In the genomic region with DNA sequence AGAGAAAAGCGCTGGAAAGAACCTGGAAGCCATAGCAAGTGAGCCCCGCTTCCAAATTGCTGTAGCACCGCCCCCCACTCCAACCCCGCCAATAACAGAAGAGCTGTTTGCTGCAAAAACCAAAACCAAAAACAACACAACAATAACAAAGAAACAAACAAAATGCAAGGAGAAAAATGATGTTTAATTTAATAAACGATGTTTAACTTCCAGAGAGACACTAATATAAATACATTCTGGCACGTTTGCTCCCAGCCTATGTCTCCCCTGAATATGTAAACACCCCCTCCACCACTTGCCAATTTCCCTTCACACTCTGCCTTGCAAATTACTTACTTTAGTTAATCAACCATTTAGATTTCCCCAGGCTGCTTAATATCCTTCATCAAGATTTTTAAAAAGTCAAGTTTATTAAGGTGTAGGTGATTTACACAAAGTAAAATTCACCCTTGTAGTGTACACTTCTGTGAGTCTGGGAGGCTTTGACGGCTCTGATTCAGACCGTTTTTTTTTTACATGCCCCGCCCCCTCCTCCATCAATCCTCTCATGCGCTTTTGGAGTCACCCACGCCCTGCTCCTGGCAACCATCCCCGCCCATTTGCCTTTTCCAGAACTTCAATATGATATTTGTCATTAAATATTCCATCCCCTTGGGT, we compare ENCODE assay signal across 8 cellular contexts. TPM values are rescaled to one million over a fixed set of nuclear protein-coding genes. Genes with fewer than 3 reads are reported as not detected.
A peak's percentile ranks its signal among the peaks of the same experiment; 100 is the strongest.
DNase-seq lines count a peak whose midpoint lies in the region; ATAC-seq, FAIRE-seq and TF ChIP-seq lines count a peak whose summit lies in the region.

No MANE protein-coding gene starts in this region.

- H3K36me3 ChIP-seq in H7 (replicated peaks; ENCODE audit: control insufficient read depth, insufficient read depth, low read length) (no peaks in the 10 kb centered on the region), OCI-LY3 (replicated peaks; ENCODE audit: low read depth, low read length) (no peaks in the 10 kb centered on the region), left ventricle myocardium inferior (no peaks in the 10 kb centered on the region)

- no peak for TF ChIP-seq POLR2A in GM12892 (IDR thresholded peaks at IDR 0.05; ENCODE audit: low read depth, low read length)

- H3K9ac ChIP-seq in OCI-LY3 (ENCODE audit: low read length) = peak overlapping the region; percentile 80

- no peak for TF ChIP-seq CTCF in OCI-LY3 (IDR thresholded peaks at IDR 0.05; ENCODE audit: low read depth, low read length)
- no peak for TF ChIP-seq CTCF in astrocyte of the cerebellum (IDR thresholded peaks at IDR 0.05; ENCODE audit: low read depth, low read length, missing control alignments)
- TF ChIP-seq CTCF in left ventricle myocardium inferior (IDR thresholded peaks at IDR 0.05; ENCODE audit: borderline replicate concordance) = no peak

- intact Hi-C loops in left ventricle myocardium inferior (cut with micrococcal nuclease) = loop anchor here (10.0 kb wide), 1 partner anchor 95 kb away; no protein-coding TSS in a partner anchor

- H3K4me1 ChIP-seq in OCI-LY3 (ENCODE audit: low read length) (peaks cover 11% of the 10 kb centered on the region), left ventricle myocardium inferior (peaks cover 17% of the 10 kb centered on the region)

- H3K27ac ChIP-seq in OCI-LY3 (ENCODE audit: low read length) (no peak overlapping the region), left ventricle myocardium inferior (replicated peaks) (peak overlapping the region; percentile 85)

- H4K20me1 ChIP-seq in OCI-LY3 (ENCODE audit: insufficient read depth, low read length) = no peaks in the 10 kb centered on the region

- no peaks in the 10 kb centered on the region for H3K9me3 ChIP-seq in OCI-LY3 (ENCODE audit: insufficient read depth, low read length)
- no peaks in the 10 kb centered on the region for H3K9me3 ChIP-seq in left ventricle myocardium inferior (replicated peaks)

- peak; percentile 67 for DNase-seq in AG20443 (ENCODE audit: low spot score)
- peak; percentile 60 for DNase-seq in H7
- no peak for DNase-seq in astrocyte of the cerebellum (ENCODE audit: low read depth)
- peak; percentile 50 for DNase-seq in left ventricle myocardium inferior
- DNase-seq in pons (ENCODE audit: low spot score) = peak; percentile 70
- DNase-seq in GM12892 (ENCODE audit: insufficient read length) = no peak

- peaks cover 2% of the 10 kb centered on the region; the same call in 1 of the 2 replicates for H3K27me3 ChIP-seq in H7 (ENCODE audit: control insufficient read depth, insufficient read depth, low read length)
- 0 out of 2 replicates have a peak, but pooled peaks cover 3% of the 10 kb centered on the region for H3K27me3 ChIP-seq in OCI-LY3 (ENCODE audit: low read depth, low read length)
- H3K27me3 ChIP-seq in left ventricle myocardium inferior (ENCODE audit: low read depth) = no peaks in the 10 kb centered on the region

- in situ Hi-C loops in astrocyte of the cerebellum (cut with HindIII; ENCODE audit: low sequenced_read_pairs) = no loop called here

- peak overlapping the region; percentile 64 for H3K4me3 ChIP-seq in H7 (ENCODE audit: insufficient read depth, low read depth, low read length)
- H3K4me3 ChIP-seq in OCI-LY3 (ENCODE audit: low read length) = peak overlapping the region; percentile 97
- peak overlapping the region; percentile 57 for H3K4me3 ChIP-seq in astrocyte of the cerebellum (ENCODE audit: low read depth, low read length)
- H3K4me3 ChIP-seq in left ventricle myocardium inferior = peak overlapping the region; percentile 72

- H3K79me2 ChIP-seq in OCI-LY3 (ENCODE audit: low read length) = no peaks in the 10 kb centered on the region

- no peak for FAIRE-seq in GM12892 (lab: Jason Lieb, UNC)

- no peak for ATAC-seq in HG02870 (IDR thresholded peaks at IDR 0.05; ENCODE audit: unreplicated experiment)

- H2AFZ ChIP-seq in OCI-LY3 (ENCODE audit: low read depth, low read length) = peak overlapping the region; percentile 95

- peak overlapping the region; percentile 56 for H3K4me2 ChIP-seq in OCI-LY3 (ENCODE audit: low read length)

RNA-seq across cellular contexts. Expression of a gene that starts 0.5 kb away (rescaled TPM):
- 25.6 and 26.3 TPM in 2 replicates for total RNA-seq in H7 (2014; rRNA removed; shearing (Covaris generic))
- total RNA-seq in left ventricle myocardium inferior = 56.6 TPM
- polyA plus RNA-seq in GM12892 (2012; ENCODE audit: missing spikeins) = 150 TPM

RNA-seq across cellular contexts. Expression of a gene that starts 19.4 kb away (rescaled TPM):
- 0.62 TPM in 1 of 2 replicates, not detected in the other for total RNA-seq in H7 (2014; rRNA removed; shearing (Covaris generic))
- 130 TPM for total RNA-seq in left ventricle myocardium inferior
- 3.1 TPM for polyA plus RNA-seq in GM12892 (2012; ENCODE audit: missing spikeins)

RNA-seq across cellular contexts. Expression of a gene that starts 44.2 kb away (rescaled TPM):
- total RNA-seq in H7 (2014; rRNA removed; shearing (Covaris generic)) = 2.3 and 3.0 TPM in 2 replicates
- not detected for total RNA-seq in left ventricle myocardium inferior
- 0.28 TPM for polyA plus RNA-seq in GM12892 (2012; ENCODE audit: missing spikeins)

RNA-seq across cellular contexts. Expression of a gene that starts 48.8 kb away (rescaled TPM):
- 14.3 and 16.4 TPM in 2 replicates for total RNA-seq in H7 (2014; rRNA removed; shearing (Covaris generic))
- total RNA-seq in left ventricle myocardium inferior = 8.9 TPM
- 25.2 TPM for polyA plus RNA-seq in GM12892 (2012; ENCODE audit: missing spikeins)

RNA-seq across cellular contexts. Expression of a gene that starts 48.9 kb away (rescaled TPM):
- total RNA-seq in H7 (2014; rRNA removed; shearing (Covaris generic)) = 198 and 211 TPM in 2 replicates
- 208 TPM for total RNA-seq in left ventricle myocardium inferior
- polyA plus RNA-seq in GM12892 (2012; ENCODE audit: missing spikeins) = 147 TPM

Comparison
In these comparisons a context has a peak if more than half of its experiments do, and no peak if none do; other contexts are left out.
1. DNase-seq: peak in AG20443 (single experiment), H7 (single experiment), left ventricle myocardium inferior (single experiment) and pons (single experiment); none in astrocyte of the cerebellum (single experiment) and GM12892 (single experiment).
2. RNA of a gene that starts 19.4 kb away (total RNA-seq): 130 TPM in left ventricle myocardium inferior (single experiment); 0.62 TPM in H7; every median in the first group is over 10 times any median in the second.
3. Peak in every context shown above with its lines, with median percentiles within 50 percentile points of each other: H3K4me3 ChIP-seq.